ENCODE assay signal across 20 cellular contexts in the genomic region with DNA sequence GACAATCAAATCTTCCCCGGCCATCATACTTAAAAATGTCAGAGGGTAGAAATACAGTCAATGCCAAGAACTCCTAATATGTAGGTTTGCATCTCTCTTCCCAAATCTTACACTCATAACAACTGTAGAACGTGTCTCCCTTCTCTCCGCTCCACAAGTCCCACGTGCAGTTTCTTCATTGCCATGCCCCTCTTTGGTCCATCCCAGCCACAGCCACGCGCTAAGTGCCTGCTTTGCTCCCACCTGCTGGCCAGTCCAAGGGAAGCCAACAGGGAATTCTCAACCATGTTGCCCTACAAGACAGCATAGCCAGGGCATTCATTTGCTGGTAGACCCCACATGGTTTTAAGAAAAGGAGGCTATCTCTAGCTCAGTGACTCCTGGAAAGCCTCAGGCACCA.
"Had no signal": no experiment of that assay in that cellular context is flagged by ENCODE, and none has a peak within 500 bp of the region (broad histone marks: within the 10 kb centered on the region; RNA-seq: fewer than 3 reads in every experiment).

No MANE protein-coding gene starts in this region.

- DNase-seq: activated CD4-positive, alpha-beta T cell treated with anti-CD3 and anti-CD28 coated beads, Interleukin-2, amount 10 ng/mL, durations not matched to agents 7 days and 5 days; activated CD8-positive, alpha-beta memory T cell treated with anti-CD3 and anti-CD28 coated beads, Interleukin-2, amount 50 U/mL, for 48 hours; activated gamma-delta T cell; activated T-cell treated with anti-CD3 and anti-CD28 coated beads, Interleukin-2, amount 50 U/mL, for 72 hours; dorsolateral prefrontal cortex; erythroblast; heart right ventricle; kidney glomerular epithelial cell; right cardiac atrium; small intestine; stimulated activated CD4-positive, alpha-beta T cell treated with anti-CD3 and anti-CD28 coated beads, Interleukin-4, amount 100 ng/mL, for 4 hours; stimulated activated CD8-positive, alpha-beta memory T cell treated with anti-CD3 and anti-CD28 coated beads, Interleukin-4, amount 100 ng/mL, for 48 hours; stimulated activated naive CD8-positive, alpha-beta T cell treated with anti-CD3 and anti-CD28 coated beads, Interleukin-15, Interleukin-2, amounts not matched to agents 100 U/mL and 50 U/mL, for 24 hours; T-helper 17 cell; trophoblast cell had no signal

- H3K27ac Mint-ChIP-seq: activated CD4-positive, alpha-beta T cell treated with anti-CD3 and anti-CD28 coated beads, Interleukin-2, amount 10 ng/mL, durations not matched to agents 7 days and 5 days; activated naive CD4-positive, alpha-beta T cell treated with anti-CD3 and anti-CD28 coated beads, Interleukin-2, amount 50 U/mL, for 72 hours; activated T-cell treated with anti-CD3 and anti-CD28 coated beads, Interleukin-2, amount 50 U/mL, for 72 hours; natural killer cell treated with Interleukin-12 subunit alpha and Interleukin-12 subunit beta and Interleukin-15 and Interleukin-18, amount 100 ng/mL, for 72 hours; progenitor cell of endocrine pancreas; T-helper 17 cell had no signal

- H3K27ac ChIP-seq: dorsolateral prefrontal cortex, gastroesophageal sphincter, heart right ventricle, suprapubic skin had no signal

- H3K4me3 Mint-ChIP-seq: activated CD4-positive, alpha-beta T cell treated with anti-CD3 and anti-CD28 coated beads, Interleukin-2, amount 10 ng/mL, durations not matched to agents 7 days and 5 days; activated T-cell treated with anti-CD3 and anti-CD28 coated beads, Interleukin-2, amount 50 U/mL, for 72 hours; natural killer cell treated with Interleukin-12 subunit alpha and Interleukin-12 subunit beta and Interleukin-15 and Interleukin-18, amount 100 ng/mL, for 72 hours; T-helper 17 cell had no signal

- H3K4me1 ChIP-seq: gastroesophageal sphincter, heart right ventricle, suprapubic skin had no signal

- H3K36me3 ChIP-seq: gastroesophageal sphincter, heart right ventricle, suprapubic skin had no signal

- H3K27me3 Mint-ChIP-seq: activated CD4-positive, alpha-beta T cell treated with anti-CD3 and anti-CD28 coated beads, Interleukin-2, amount 10 ng/mL, durations not matched to agents 7 days and 5 days had no signal

- H3K36me3 Mint-ChIP-seq: activated naive CD4-positive, alpha-beta T cell treated with anti-CD3 and anti-CD28 coated beads, Interleukin-2, amount 50 U/mL, for 72 hours; natural killer cell treated with Interleukin-12 subunit alpha and Interleukin-12 subunit beta and Interleukin-15 and Interleukin-18, amount 100 ng/mL, for 72 hours had no signal

- H3K4me1 Mint-ChIP-seq: activated CD4-positive, alpha-beta T cell treated with anti-CD3 and anti-CD28 coated beads, Interleukin-2, amount 10 ng/mL, durations not matched to agents 7 days and 5 days; T-helper 17 cell had no signal

- H3K9me3 ChIP-seq: gastroesophageal sphincter, heart right ventricle, suprapubic skin had no signal

- FAIRE-seq: small intestine had no signal

- H3K9me3 Mint-ChIP-seq: activated naive CD4-positive, alpha-beta T cell treated with anti-CD3 and anti-CD28 coated beads, Interleukin-2, amount 50 U/mL, for 72 hours; activated T-cell treated with anti-CD3 and anti-CD28 coated beads, Interleukin-2, amount 50 U/mL, for 72 hours; natural killer cell treated with Interleukin-12 subunit alpha and Interleukin-12 subunit beta and Interleukin-15 and Interleukin-18, amount 100 ng/mL, for 72 hours had no signal

- H3K4me3 ChIP-seq: dorsolateral prefrontal cortex, gastroesophageal sphincter, heart right ventricle, suprapubic skin had no signal

- ATAC-seq: activated naive CD4-positive, alpha-beta T cell treated with anti-CD3 and anti-CD28 coated beads, Interleukin-2, amount 50 U/mL, for 72 hours; activated T-cell treated with anti-CD3 and anti-CD28 coated beads, Interleukin-2, amount 50 U/mL, for 72 hours; gastroesophageal sphincter; heart right ventricle; natural killer cell treated with Interleukin-12 subunit alpha and Interleukin-12 subunit beta and Interleukin-15 and Interleukin-18, amount 100 ng/mL, for 72 hours; right cardiac atrium; stimulated activated naive CD8-positive, alpha-beta T cell treated with anti-CD3 and anti-CD28 coated beads, Interleukin-15, Interleukin-2, amounts not matched to agents 100 U/mL and 50 U/mL, for 24 hours; T-helper 17 cell had no signal

- H3K27me3 ChIP-seq: suprapubic skin had no signal
